2 cellular contexts compared by ENCODE assay signal in the genomic region with DNA sequence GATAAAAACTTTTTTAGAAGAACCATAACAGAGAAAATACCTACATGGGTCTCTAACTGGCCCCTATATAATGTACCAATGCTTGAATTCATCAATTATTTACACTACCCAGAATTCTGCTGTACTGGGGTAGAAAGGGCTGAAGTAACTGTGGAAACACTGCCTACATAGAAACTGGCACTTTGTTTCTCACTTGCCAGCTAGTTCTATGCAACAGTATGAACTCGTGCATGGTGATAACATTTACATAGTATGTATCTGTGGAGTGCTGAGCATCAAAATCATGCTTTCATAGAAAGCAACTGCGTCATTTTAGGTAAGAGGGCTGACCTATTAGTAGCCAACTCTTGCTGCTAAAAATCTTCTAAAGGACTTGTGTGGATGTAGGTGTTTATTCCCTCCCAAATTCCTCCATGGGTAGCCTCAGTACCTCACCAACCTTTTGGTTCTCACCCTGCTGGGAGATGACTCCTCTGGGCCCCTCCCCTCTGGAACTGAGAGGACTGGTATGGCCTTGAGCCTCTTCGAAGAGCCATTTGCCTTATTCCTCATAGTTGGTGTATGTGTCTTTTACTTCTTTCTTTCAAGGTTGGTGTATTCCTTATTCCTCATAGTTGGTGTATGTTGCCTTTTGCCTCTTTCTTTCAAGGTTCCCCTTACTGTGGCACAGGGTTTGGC.
TF ChIP-seq lines count a peak whose summit lies in the region.

No MANE protein-coding gene starts in this region.

TF ChIP-seq in GM23338, 12 proteins besides CTCF, POLR2A, EP300 and RAD21 (continues in another document):
- TF ChIP-seq ZNF331 (CRISPR knock-in tag; IDR thresholded peaks at IDR 0.05; ENCODE audit: low read depth) = no peak
- TF ChIP-seq JUNB (IDR thresholded peaks at IDR 0.05; ENCODE audit: unreplicated experiment) = no peak
- TF ChIP-seq ZNF114 (CRISPR knock-in tag; IDR thresholded peaks at IDR 0.05) = no peak
- no peak for TF ChIP-seq STAT1 (IDR thresholded peaks at IDR 0.05; ENCODE audit: unreplicated experiment)
- no peak for TF ChIP-seq CREB1 (CRISPR knock-in tag; IDR thresholded peaks at IDR 0.05; ENCODE audit: low read depth)
- TF ChIP-seq, protein P1, sequence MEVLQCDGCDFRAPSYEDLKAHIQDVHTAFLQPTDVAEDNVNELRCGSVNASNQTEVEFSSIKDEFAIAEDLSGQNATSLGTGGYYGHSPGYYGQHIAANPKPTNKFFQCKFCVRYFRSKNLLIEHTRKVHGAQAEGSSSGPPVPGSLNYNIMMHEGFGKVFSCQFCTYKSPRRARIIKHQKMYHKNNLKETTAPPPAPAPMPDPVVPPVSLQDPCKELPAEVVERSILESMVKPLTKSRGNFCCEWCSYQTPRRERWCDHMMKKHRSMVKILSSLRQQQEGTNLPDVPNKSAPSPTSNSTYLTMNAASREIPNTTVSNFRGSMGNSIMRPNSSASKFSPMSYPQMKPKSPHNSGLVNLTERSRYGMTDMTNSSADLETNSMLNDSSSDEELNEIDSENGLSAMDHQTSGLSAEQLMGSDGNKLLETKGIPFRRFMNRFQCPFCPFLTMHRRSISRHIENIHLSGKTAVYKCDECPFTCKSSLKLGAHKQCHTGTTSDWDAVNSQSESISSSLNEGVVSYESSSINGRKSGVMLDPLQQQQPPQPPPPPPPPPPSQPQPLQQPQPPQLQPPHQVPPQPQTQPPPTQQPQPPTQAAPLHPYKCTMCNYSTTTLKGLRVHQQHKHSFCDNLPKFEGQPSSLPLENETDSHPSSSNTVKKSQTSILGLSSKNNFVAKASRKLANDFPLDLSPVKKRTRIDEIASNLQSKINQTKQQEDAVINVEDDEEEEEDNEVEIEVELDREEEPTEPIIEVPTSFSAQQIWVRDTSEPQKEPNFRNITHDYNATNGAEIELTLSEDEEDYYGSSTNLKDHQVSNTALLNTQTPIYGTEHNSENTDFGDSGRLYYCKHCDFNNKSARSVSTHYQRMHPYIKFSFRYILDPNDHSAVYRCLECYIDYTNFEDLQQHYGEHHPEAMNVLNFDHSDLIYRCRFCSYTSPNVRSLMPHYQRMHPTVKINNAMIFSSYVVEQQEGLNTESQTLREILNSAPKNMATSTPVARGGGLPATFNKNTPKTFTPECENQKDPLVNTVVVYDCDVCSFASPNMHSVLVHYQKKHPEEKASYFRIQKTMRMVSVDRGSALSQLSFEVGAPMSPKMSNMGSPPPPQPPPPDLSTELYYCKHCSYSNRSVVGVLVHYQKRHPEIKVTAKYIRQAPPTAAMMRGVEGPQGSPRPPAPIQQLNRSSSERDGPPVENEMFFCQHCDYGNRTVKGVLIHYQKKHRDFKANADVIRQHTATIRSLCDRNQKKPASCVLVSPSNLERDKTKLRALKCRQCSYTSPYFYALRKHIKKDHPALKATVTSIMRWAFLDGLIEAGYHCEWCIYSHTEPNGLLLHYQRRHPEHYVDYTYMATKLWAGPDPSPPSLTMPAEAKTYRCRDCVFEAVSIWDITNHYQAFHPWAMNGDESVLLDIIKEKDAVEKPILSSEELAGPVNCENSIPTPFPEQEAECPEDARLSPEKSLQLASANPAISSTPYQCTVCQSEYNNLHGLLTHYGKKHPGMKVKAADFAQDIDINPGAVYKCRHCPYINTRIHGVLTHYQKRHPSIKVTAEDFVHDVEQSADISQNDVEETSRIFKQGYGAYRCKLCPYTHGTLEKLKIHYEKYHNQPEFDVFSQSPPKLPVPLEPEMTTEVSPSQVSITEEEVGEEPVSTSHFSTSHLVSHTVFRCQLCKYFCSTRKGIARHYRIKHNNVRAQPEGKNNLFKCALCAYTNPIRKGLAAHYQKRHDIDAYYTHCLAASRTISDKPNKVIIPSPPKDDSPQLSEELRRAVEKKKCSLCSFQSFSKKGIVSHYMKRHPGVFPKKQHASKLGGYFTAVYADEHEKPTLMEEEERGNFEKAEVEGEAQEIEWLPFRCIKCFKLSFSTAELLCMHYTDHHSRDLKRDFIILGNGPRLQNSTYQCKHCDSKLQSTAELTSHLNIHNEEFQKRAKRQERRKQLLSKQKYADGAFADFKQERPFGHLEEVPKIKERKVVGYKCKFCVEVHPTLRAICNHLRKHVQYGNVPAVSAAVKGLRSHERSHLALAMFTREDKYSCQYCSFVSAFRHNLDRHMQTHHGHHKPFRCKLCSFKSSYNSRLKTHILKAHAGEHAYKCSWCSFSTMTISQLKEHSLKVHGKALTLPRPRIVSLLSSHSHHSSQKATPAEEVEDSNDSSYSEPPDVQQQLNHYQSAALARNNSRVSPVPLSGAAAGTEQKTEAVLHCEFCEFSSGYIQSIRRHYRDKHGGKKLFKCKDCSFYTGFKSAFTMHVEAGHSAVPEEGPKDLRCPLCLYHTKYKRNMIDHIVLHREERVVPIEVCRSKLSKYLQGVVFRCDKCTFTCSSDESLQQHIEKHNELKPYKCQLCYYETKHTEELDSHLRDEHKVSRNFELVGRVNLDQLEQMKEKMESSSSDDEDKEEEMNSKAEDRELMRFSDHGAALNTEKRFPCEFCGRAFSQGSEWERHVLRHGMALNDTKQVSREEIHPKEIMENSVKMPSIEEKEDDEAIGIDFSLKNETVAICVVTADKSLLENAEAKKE (CRISPR knock-in tag; IDR thresholded peaks at IDR 0.05) = no peak
- no peak for TF ChIP-seq ETS1 (IDR thresholded peaks at IDR 0.05)
- TF ChIP-seq NANOG (IDR thresholded peaks at IDR 0.05; ENCODE audit: borderline replicate concordance) = no peak
- no peak for TF ChIP-seq POLR2AphosphoS5 (IDR thresholded peaks at IDR 0.05; ENCODE audit: low read depth)
- no peak for TF ChIP-seq EZH2 (IDR thresholded peaks at IDR 0.05; ENCODE audit: low read depth, unreplicated experiment)

TF ChIP-seq in GM12891, 5 proteins besides CTCF, POLR2A, EP300 and RAD21:
- no peak for TF ChIP-seq POU2F2 (IDR thresholded peaks at IDR 0.05; ENCODE audit: low read depth, low read length)
- no peak for TF ChIP-seq TAF1 (IDR thresholded peaks at IDR 0.05; ENCODE audit: low read depth, low read length)
- no peak for TF ChIP-seq PAX5 (IDR thresholded peaks at IDR 0.05; ENCODE audit: insufficient read depth, low read length, severe bottlenecking)
- TF ChIP-seq SPI1 (IDR thresholded peaks at IDR 0.05; ENCODE audit: low read depth, low read length) = no peak
- no peak for TF ChIP-seq POLR2AphosphoS5 (IDR thresholded peaks at IDR 0.05; ENCODE audit: low read depth, low read length)
TF ChIP-seq in GM12891: peak in this region for 0.
